ENCODE assay signal across 8 cellular contexts in genomic region chr17:48636177-48637018, GRCh38. TPM values are rescaled to one million over a fixed set of nuclear protein-coding genes. Genes with fewer than 3 reads are reported as not detected.
A peak's percentile ranks its signal among the peaks of the same experiment; 100 is the strongest.
DNase-seq lines count a peak whose midpoint lies in the region; ATAC-seq, FAIRE-seq and TF ChIP-seq lines count a peak whose summit lies in the region.

No MANE protein-coding gene starts in this region.

- TF ChIP-seq CTCF in GM12872 (IDR thresholded peaks at IDR 0.05; ENCODE audit: insufficient read depth, low read depth, low read length) (peak; percentile 83), K562 (IDR thresholded peaks at IDR 0.05 in 2 of 3, conservative IDR thresholded peaks at IDR 0.05 in 1 of 3; ENCODE audit: insufficient read depth in 2 of 3, low read depth in 1 of 3, low read length in 3 of 3) (peak; percentile 82 to 86 (median 84))

- H3K9me3 ChIP-seq in K562 (replicated peaks; ENCODE audit: control insufficient read depth, insufficient read depth, low read depth, low read length) = no peaks in the 10 kb centered on the region

- TF ChIP-seq POLR2A in K562 (conservative IDR thresholded peaks at IDR 0.05) = no peak

- no peaks in the 10 kb centered on the region for H3K27me3 ChIP-seq in K562 (ENCODE audit: control insufficient read depth in 2 of 2, insufficient read depth in 2 of 2, low read length in 2 of 2)

- H3K9me1 ChIP-seq in K562 (ENCODE audit: control insufficient read depth, insufficient read depth, low read length) = peaks cover 4% of the 10 kb centered on the region

- peak overlapping the region; percentile 48 for H3K27ac ChIP-seq in K562 (ENCODE audit: extremely low read depth, low read depth, low read length)

- peaks cover 58 to 62% of the 10 kb centered on the region in 2 experiments for H3K4me1 ChIP-seq in K562 (replicated peaks in 1 of 2; ENCODE audit: control insufficient read depth in 2 of 2, insufficient read depth in 2 of 2, low read length in 2 of 2)

- no peak overlapping the region for H3K4me3 ChIP-seq in K562

- H3K9ac ChIP-seq in K562 (ENCODE audit: insufficient read depth in 1 of 2, low read depth in 2 of 2, low read length in 2 of 2) = peak overlapping the region; percentile 62 to 86

- peak; percentile 75 for DNase-seq in LHCN-M2 (ENCODE audit: low read depth)
- DNase-seq in T-helper 1 cell = peak in 4 of 5 donors; percentile 46 to 63 (median 54)
- DNase-seq in K562 (ENCODE audit: extremely low read depth in 1 of 4, low spot score in 3 of 4) = peak; percentile 82 to 95 (median 85)
- DNase-seq in left colon = peak; percentile 86 to 92
- peak; percentile 31 to 46 for DNase-seq in stimulated activated CD8-positive, alpha-beta memory T cell treated with anti-CD3 and anti-CD28 coated beads, Interleukin-2, amount 100 ng/mL, for 1 hour (ENCODE audit: low read depth in 2 of 2)
- DNase-seq in NCI-H187 (lab: John Stamatoyannopoulos, UW) = no peak

- peak; percentile 23; the same call in 1 of the 2 replicates for TF ChIP-seq EP300 in K562 (IDR thresholded peaks at IDR 0.05; ENCODE audit: low read length)

- ATAC-seq in K562 (peak; percentile 90), left colon (peak; percentile 43), GM21526 (IDR thresholded peaks at IDR 0.05; ENCODE audit: low FRiP score, unreplicated experiment) (no peak)

- WGBS in K562 (ENCODE audit: insufficient coverage, low coverage, missing lambda C conversion rate) = 7% methylated on average over 36 of the region's 39 CpGs

- H3K36me3 ChIP-seq in K562 (ENCODE audit: control insufficient read depth, insufficient read depth, low read length) = peaks cover 8% of the 10 kb centered on the region; the same call in 1 of the 3 replicates

- H3K79me2 ChIP-seq in K562 (ENCODE audit: control insufficient read depth, insufficient read depth, low read length) = peaks cover 19% of the 10 kb centered on the region; the same call in 2 of the 3 replicates

- no TSS peak for BruUV-seq in K562 (replicated peaks; lab: Mats Ljungman, UMichigan)

- peak; percentile 54 for FAIRE-seq in K562 (lab: Jason Lieb, UNC)

- H3K4me2 ChIP-seq in K562 (ENCODE audit: insufficient read depth, low read length) = peak overlapping the region; percentile 62

- POLR2A ChIA-PET in K562 (lab: Yijun Ruan, JAX) = interaction anchor here (0.6 to 3.8 kb wide), 8 partner anchors 7 to 96 kb away, joined by 3 to 43 read pairs (median 4); partner anchors contain the start of gene HOXB9

- H4K20me1 ChIP-seq in K562 (replicated peaks; ENCODE audit: control insufficient read depth, insufficient read depth, low read length) = no peaks in the 10 kb centered on the region

- CTCF ChIA-PET in K562 (lab: Yijun Ruan, JAX; ENCODE audit: low intra/inter-chr PET ratio) = interaction anchor here (0.5 kb wide), 1 partner anchor 277 kb away, joined by 4 read pairs; no protein-coding TSS in a partner anchor

- in situ Hi-C loops in K562 (cut with MboI) = no loop called here

- peak in 1 of 2 experiments; percentile 49; a peak in 3 of 4 replicates for TF ChIP-seq RAD21 in K562 (CRISPR knock-in tag; conservative IDR thresholded peaks at IDR 0.05 in 1 of 2, IDR thresholded peaks at IDR 0.05 in 1 of 2)

- peak overlapping the region; percentile 84 for H2AFZ ChIP-seq in K562 (ENCODE audit: low read depth, low read length)

- intact Hi-C loops in K562 (cut with micrococcal nuclease) = no loop called here
- intact Hi-C loops in left colon (cut with DNase I, micrococcal nuclease) = no loop called here

RNA-seq across cellular contexts. Expression of gene HOXB9, which starts 10.2 kb away (rescaled TPM):
- total RNA-seq in LHCN-M2 (2014; rRNA removed) = 3.6 and 5.1 TPM in 2 replicates
- 2.5 TPM for polyA plus RNA-seq in LHCN-M2 (2012)
- 92.5 and 108 TPM in 2 replicates for total RNA-seq in K562 (2011; cell fraction: chromatin; rRNA removed; ENCODE audit: low replicate concordance)
- total RNA-seq in K562 (2011; cell fraction: nucleolus; rRNA removed) = 55.1 and 62.2 TPM in 2 replicates
- total RNA-seq in K562 (2011; cell fraction: nucleoplasm; rRNA removed) = 83.2 and 118 TPM in 2 replicates
- 77.6 and 91.3 TPM in 2 replicates for total RNA-seq in K562 (2014; rRNA removed)
- total RNA-seq in K562 (2014; rRNA removed; fragmentation: Illumina TruSeq; extraction: Trizol) = 64.8 and 71.4 TPM in 2 replicates
- 54.3 and 54.6 TPM in 2 replicates for total RNA-seq in K562 (2015; rRNA removed; fragmentation: Illumina TruSeq; extraction: Trizol)
- total RNA-seq in K562 (2021) = 136 and 146 TPM in 2 replicates
- 104 and 141 TPM in 2 replicates for polyA plus RNA-seq in K562 (2011; rRNA removed)
- polyA plus RNA-seq in K562 (2011; cell fraction: cytosol; rRNA removed) = 113 and 142 TPM in 2 replicates
- 117 and 138 TPM in 2 replicates for polyA plus RNA-seq in K562 (2011; cell fraction: nucleus; rRNA removed)
- polyA plus RNA-seq in K562 (2012) = 89.9 and 176 TPM in 2 replicates
- polyA plus RNA-seq in K562 (2014; fragmentation: Illumina TruSeq; extraction: Trizol) = 187 and 196 TPM in 2 replicates
- polyA plus RNA-seq in K562 (2014; fragmentation: Nextera tagmentation; extraction: Ambion mirVana) = 1 to 10 TPM; 3.1 to 5.2 TPM
- polyA plus RNA-seq in K562 (2014; rRNA removed) = 136 and 145 TPM in 2 replicates
- 54.1 and 61.9 TPM in 2 replicates for polyA minus RNA-seq in K562 (2011; rRNA and poly(A)+ RNA removed)
- 46.9 and 52.2 TPM in 2 replicates for polyA minus RNA-seq in K562 (2011; cell fraction: cytosol; rRNA and poly(A)+ RNA removed)
- polyA minus RNA-seq in K562 (2011; cell fraction: nucleus; rRNA and poly(A)+ RNA removed) = 28.9 and 46.7 TPM in 2 replicates
- total RNA-seq in left colon = 10 to 100 TPM; 35.9 to 59.2 TPM

RNA-seq across cellular contexts. Expression of gene HOXB8, which starts 21.3 kb away (rescaled TPM):
- total RNA-seq in LHCN-M2 (2014; rRNA removed) (22.9 and 23.5 TPM in 2 replicates), K562 (2014; rRNA removed) (5.1 and 9.3 TPM in 2 replicates), K562 (2014; rRNA removed; fragmentation: Illumina TruSeq; extraction: Trizol) (1.5 and 2.9 TPM in 2 replicates), K562 (2015; rRNA removed; fragmentation: Illumina TruSeq; extraction: Trizol) (2.1 and 2.5 TPM in 2 replicates), K562 (2021) (14.9 and 17.7 TPM in 2 replicates), left colon (1 to 10 TPM; 6.3 TPM)
- polyA plus RNA-seq in LHCN-M2 (2012) = 15.5 TPM
- total RNA-seq in K562 (2011; cell fraction: chromatin; rRNA removed; ENCODE audit: low replicate concordance) = 13.9 and 15.4 TPM in 2 replicates
- 8.9 and 11.7 TPM in 2 replicates for total RNA-seq in K562 (2011; cell fraction: nucleolus; rRNA removed)
- 12.5 and 25.9 TPM in 2 replicates for total RNA-seq in K562 (2011; cell fraction: nucleoplasm; rRNA removed)
- polyA plus RNA-seq in K562 (2011; rRNA removed) (3.6 and 4.6 TPM in 2 replicates), K562 (2014; fragmentation: Illumina TruSeq; extraction: Trizol) (7.0 and 8.3 TPM in 2 replicates), K562 (2014; fragmentation: Nextera tagmentation; extraction: Ambion mirVana) (1 to 10 TPM in 1 of 2 experiments, under 1 TPM in 1; 0.52 to 1.2 TPM), K562 (2014; rRNA removed) (18.8 and 23.8 TPM in 2 replicates)
- 7.3 and 10.8 TPM in 2 replicates for polyA plus RNA-seq in K562 (2011; cell fraction: cytosol; rRNA removed)
- polyA plus RNA-seq in K562 (2011; cell fraction: nucleus; rRNA removed) = 16.6 and 22.3 TPM in 2 replicates
- 5.9 and 20.0 TPM in 2 replicates for polyA plus RNA-seq in K562 (2012)
- 1.8 and 2.2 TPM in 2 replicates for polyA minus RNA-seq in K562 (2011; rRNA and poly(A)+ RNA removed)
- polyA minus RNA-seq in K562 (2011; cell fraction: cytosol; rRNA and poly(A)+ RNA removed) = 2.4 and 7.1 TPM in 2 replicates
- 3.1 and 4.2 TPM in 2 replicates for polyA minus RNA-seq in K562 (2011; cell fraction: nucleus; rRNA and poly(A)+ RNA removed)

RNA-seq across cellular contexts. Expression of gene HOXB7, which starts 25.6 kb away (rescaled TPM):
- total RNA-seq in LHCN-M2 (2014; rRNA removed) (26.9 and 37.3 TPM in 2 replicates), K562 (2014; rRNA removed) (8.3 and 11.0 TPM in 2 replicates), K562 (2014; rRNA removed; fragmentation: Illumina TruSeq; extraction: Trizol) (13.5 and 14.7 TPM in 2 replicates), K562 (2015; rRNA removed; fragmentation: Illumina TruSeq; extraction: Trizol) (14.8 and 16.7 TPM in 2 replicates), K562 (2021) (8.2 and 10.8 TPM in 2 replicates), left colon (10 to 100 TPM; 26.6 to 30.2 TPM)
- 34.1 TPM for polyA plus RNA-seq in LHCN-M2 (2012)
- 1.4 and 3.5 TPM in 2 replicates for total RNA-seq in K562 (2011; cell fraction: chromatin; rRNA removed; ENCODE audit: low replicate concordance)
- total RNA-seq in K562 (2011; cell fraction: nucleolus; rRNA removed) = 0.79 and 1.5 TPM in 2 replicates
- 2.1 TPM in 2 replicates for total RNA-seq in K562 (2011; cell fraction: nucleoplasm; rRNA removed)
- polyA plus RNA-seq in K562 (2011; rRNA removed) (5.5 and 5.9 TPM in 2 replicates), K562 (2014; fragmentation: Illumina TruSeq; extraction: Trizol) (10.3 and 11.6 TPM in 2 replicates), K562 (2014; fragmentation: Nextera tagmentation; extraction: Ambion mirVana) (1 to 10 TPM; 5.7 to 5.8 TPM), K562 (2014; rRNA removed) (11.1 and 13.9 TPM in 2 replicates)
- polyA plus RNA-seq in K562 (2011; cell fraction: cytosol; rRNA removed) = 8.3 and 8.4 TPM in 2 replicates
- 2.7 and 3.9 TPM in 2 replicates for polyA plus RNA-seq in K562 (2011; cell fraction: nucleus; rRNA removed)
- polyA plus RNA-seq in K562 (2012) = 10.4 and 16.5 TPM in 2 replicates
- polyA minus RNA-seq in K562 (2011; rRNA and poly(A)+ RNA removed) = 1.9 and 2.5 TPM in 2 replicates
- polyA minus RNA-seq in K562 (2011; cell fraction: cytosol; rRNA and poly(A)+ RNA removed) = 2.9 and 3.5 TPM in 2 replicates
- polyA minus RNA-seq in K562 (2011; cell fraction: nucleus; rRNA and poly(A)+ RNA removed) = 0.67 and 2.3 TPM in 2 replicates

RNA-seq across cellular contexts. Expression of gene HOXB6, which starts 31.6 kb away (rescaled TPM):
- 21.5 and 24.9 TPM in 2 replicates for total RNA-seq in LHCN-M2 (2014; rRNA removed)
- 15.6 TPM for polyA plus RNA-seq in LHCN-M2 (2012)
- total RNA-seq in K562 (2011; cell fraction: chromatin; rRNA removed; ENCODE audit: low replicate concordance) = 18.7 and 26.2 TPM in 2 replicates
- 10.4 and 11.2 TPM in 2 replicates for total RNA-seq in K562 (2011; cell fraction: nucleolus; rRNA removed)
- 12.0 and 17.8 TPM in 2 replicates for total RNA-seq in K562 (2011; cell fraction: nucleoplasm; rRNA removed)
- total RNA-seq in K562 (2014; rRNA removed) = 6.5 and 9.1 TPM in 2 replicates
- total RNA-seq in K562 (2014; rRNA removed; fragmentation: Illumina TruSeq; extraction: Trizol) = 3.9 and 4.9 TPM in 2 replicates
- total RNA-seq in K562 (2015; rRNA removed; fragmentation: Illumina TruSeq; extraction: Trizol) = 7.3 and 7.5 TPM in 2 replicates
- total RNA-seq in K562 (2021) = 10.6 and 14.2 TPM in 2 replicates
- 2.3 and 3.0 TPM in 2 replicates for polyA plus RNA-seq in K562 (2011; rRNA removed)
- polyA plus RNA-seq in K562 (2011; cell fraction: cytosol; rRNA removed) = 3.7 and 4.0 TPM in 2 replicates
- polyA plus RNA-seq in K562 (2011; cell fraction: nucleus; rRNA removed) = 16.7 and 17.3 TPM in 2 replicates
- polyA plus RNA-seq in K562 (2012) = 9.7 and 11.7 TPM in 2 replicates
- polyA plus RNA-seq in K562 (2014; fragmentation: Illumina TruSeq; extraction: Trizol) = 4.0 and 7.7 TPM in 2 replicates
- 1 to 10 TPM; 1.2 to 1.9 TPM for polyA plus RNA-seq in K562 (2014; fragmentation: Nextera tagmentation; extraction: Ambion mirVana)
- polyA plus RNA-seq in K562 (2014; rRNA removed) = 13.7 and 14.8 TPM in 2 replicates
- polyA minus RNA-seq in K562 (2011; rRNA and poly(A)+ RNA removed) = 0.42 and 0.63 TPM in 2 replicates
- 1.3 TPM in 1 of 2 replicates, not detected in the other for polyA minus RNA-seq in K562 (2011; cell fraction: cytosol; rRNA and poly(A)+ RNA removed)
- polyA minus RNA-seq in K562 (2011; cell fraction: nucleus; rRNA and poly(A)+ RNA removed) = 3.5 and 8.1 TPM in 2 replicates
- 10 to 100 TPM; 39.3 to 43.3 TPM for total RNA-seq in left colon

RNA-seq across cellular contexts. Expression of gene HOXB5, which starts 42.8 kb away (rescaled TPM):
- 0.90 and 1.8 TPM in 2 replicates for total RNA-seq in LHCN-M2 (2014; rRNA removed)
- 3.5 TPM for polyA plus RNA-seq in LHCN-M2 (2012)
- 4.9 and 5.1 TPM in 2 replicates for total RNA-seq in K562 (2011; cell fraction: chromatin; rRNA removed; ENCODE audit: low replicate concordance)
- 1.8 and 2.0 TPM in 2 replicates for total RNA-seq in K562 (2011; cell fraction: nucleolus; rRNA removed)
- total RNA-seq in K562 (2011; cell fraction: nucleoplasm; rRNA removed) = 2.4 and 3.7 TPM in 2 replicates
- 0.27 and 0.57 TPM in 2 replicates for total RNA-seq in K562 (2014; rRNA removed)
- total RNA-seq in K562 (2014; rRNA removed; fragmentation: Illumina TruSeq; extraction: Trizol) = 0.38 and 0.65 TPM in 2 replicates
- total RNA-seq in K562 (2015; rRNA removed; fragmentation: Illumina TruSeq; extraction: Trizol) = 0.75 and 0.80 TPM in 2 replicates
- total RNA-seq in K562 (2021) = 2.4 and 2.6 TPM in 2 replicates
- polyA plus RNA-seq in K562 (2011; rRNA removed) = 0.36 and 0.87 TPM in 2 replicates
- polyA plus RNA-seq in K562 (2011; cell fraction: cytosol; rRNA removed) = 0.36 and 0.52 TPM in 2 replicates
- 3.7 TPM in 2 replicates for polyA plus RNA-seq in K562 (2011; cell fraction: nucleus; rRNA removed)
- polyA plus RNA-seq in K562 (2012) = 2.9 and 6.4 TPM in 2 replicates
- 1.4 and 1.5 TPM in 2 replicates for polyA plus RNA-seq in K562 (2014; fragmentation: Illumina TruSeq; extraction: Trizol)
- polyA plus RNA-seq in K562 (2014; fragmentation: Nextera tagmentation; extraction: Ambion mirVana) = under 1 TPM; 0.24 to 0.25 TPM
- 2.7 and 3.2 TPM in 2 replicates for polyA plus RNA-seq in K562 (2014; rRNA removed)
- 0.11 and 0.15 TPM in 2 replicates for polyA minus RNA-seq in K562 (2011; rRNA and poly(A)+ RNA removed)
- polyA minus RNA-seq in K562 (2011; cell fraction: cytosol; rRNA and poly(A)+ RNA removed) = 0.38 and 0.82 TPM in 2 replicates
- polyA minus RNA-seq in K562 (2011; cell fraction: nucleus; rRNA and poly(A)+ RNA removed) = 0.54 and 1.1 TPM in 2 replicates
- 10 to 100 TPM; 14.5 to 16.4 TPM for total RNA-seq in left colon

Comparison
In these comparisons a context has a peak if more than half of its experiments do, and no peak if none do; other contexts are left out.
1. DNase-seq: peak in LHCN-M2 (single experiment), T-helper 1 cell (4 of 5), K562 (4 of 4), left colon (2 of 2) and stimulated activated CD8-positive, alpha-beta memory T cell treated with anti-CD3 and anti-CD28 coated beads, Interleukin-2, amount 100 ng/mL, for 1 hour (2 of 2); none in NCI-H187 (0 of 2).